In the genomic region with DNA sequence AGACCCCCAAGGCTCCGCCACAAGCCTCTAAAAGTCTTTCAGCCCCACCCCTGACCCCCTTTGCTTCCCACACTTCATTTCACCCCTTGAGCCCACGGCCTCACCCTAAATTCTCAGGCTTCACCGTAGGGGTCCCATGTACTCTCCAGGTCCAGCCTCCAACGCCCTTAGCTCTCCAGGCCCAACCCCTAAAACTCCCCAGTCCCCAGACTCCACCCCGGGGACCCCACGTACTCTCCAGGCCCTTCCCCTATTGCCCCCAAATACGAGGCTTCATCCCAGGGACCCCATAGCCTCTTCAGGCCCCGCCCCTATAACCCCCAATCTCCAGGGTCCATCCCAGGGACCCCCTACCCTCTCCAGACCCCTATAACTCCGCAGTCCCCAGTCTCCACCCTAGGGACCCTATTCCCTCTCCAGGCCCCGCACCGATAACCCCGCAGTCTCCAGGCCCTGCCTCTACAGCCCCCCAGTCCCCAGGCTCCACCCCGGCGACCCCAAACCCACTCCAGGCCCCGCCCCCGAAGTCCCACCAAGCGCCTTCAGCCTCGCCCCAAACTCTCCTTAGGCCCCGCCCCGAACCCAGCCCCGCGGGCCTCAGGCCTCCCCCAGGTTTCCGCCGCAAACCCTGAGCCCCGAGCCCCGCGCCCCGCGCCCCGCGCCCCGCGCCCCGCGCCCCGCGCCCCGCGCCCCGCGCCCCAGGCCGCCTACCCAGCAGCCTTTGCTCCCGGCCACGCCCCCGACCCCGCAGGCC, we compare ENCODE assay signal across 8 cellular contexts. TPM values are rescaled to one million over a fixed set of nuclear protein-coding genes. Genes with fewer than 3 reads are reported as not detected.
DNase-seq lines count a peak whose midpoint lies in the region; ATAC-seq lines count a peak whose summit lies in the region.

No MANE protein-coding gene starts in this region.

- no peak for DNase-seq in activated T-cell treated with anti-CD3 and anti-CD28 coated beads, Interleukin-2, amount 50 U/mL, for 24 hours
- no peak for DNase-seq in activated T-cell treated with anti-CD3 and anti-CD28 coated beads, Interleukin-2, amount 50 U/mL, for 1 hour
- DNase-seq in activated naive CD8-positive, alpha-beta T cell treated with anti-CD3 and anti-CD28 coated beads, Interleukin-2, amount 10 ng/mL, durations not matched to agents 7 days and 5 days: no peak
- DNase-seq in iPS DF 6.9 (ENCODE audit: low read depth, low spot score) (no peak), NCI-H2081 (lab: John Stamatoyannopoulos, UW) (no peak)
- no peak for DNase-seq in stimulated activated effector memory CD8-positive, alpha-beta T cell treated with anti-CD3 and anti-CD28 coated beads, Interleukin-12 subunit alpha, Interleukin-12 subunit beta, amount 100 ng/mL, for 72 hours (ENCODE audit: low spot score in 2 of 2)
- DNase-seq in stimulated activated CD4-positive, alpha-beta T cell treated with anti-CD3 and anti-CD28 coated beads, Interleukin-4, amount 100 ng/mL, for 24 hours: no peak

- peaks cover 14% of the 10 kb centered on the region for H3K36me3 ChIP-seq in iPS DF 6.9 (ENCODE audit: control insufficient read depth, insufficient read depth, low read length)

- no peaks in the 10 kb centered on the region for H3K27me3 ChIP-seq in iPS DF 6.9 (ENCODE audit: control insufficient read depth, insufficient read depth, low read length)

- H3K4me1 ChIP-seq in iPS DF 6.9 (ENCODE audit: control insufficient read depth, insufficient read depth, low read length): no peaks in the 10 kb centered on the region

- no CpG with 5 or more reads among the region's 46 CpGs for WGBS in iPS DF 6.9 (ENCODE audit: insufficient coverage, insufficient read length)

- peaks cover 19% of the 10 kb centered on the region for H3K4me1 Mint-ChIP-seq in activated T-cell treated with anti-CD3 and anti-CD28 coated beads, Interleukin-2, amount 50 U/mL, for 24 hours (ENCODE audit: low read depth)
- H3K4me1 Mint-ChIP-seq in activated naive CD8-positive, alpha-beta T cell treated with anti-CD3 and anti-CD28 coated beads, Interleukin-2, amount 10 ng/mL, durations not matched to agents 7 days and 5 days: peaks cover 15% of the 10 kb centered on the region
- peaks cover 28% of the 10 kb centered on the region for H3K4me1 Mint-ChIP-seq in stimulated activated effector memory CD8-positive, alpha-beta T cell treated with anti-CD3 and anti-CD28 coated beads, Interleukin-12 subunit alpha, Interleukin-12 subunit beta, amount 100 ng/mL, for 72 hours

- POLR2A ChIA-PET in activated naive CD8-positive, alpha-beta T cell treated with anti-CD3 and anti-CD28 coated beads, Interleukin-2, amount 10 ng/mL, durations not matched to agents 7 days and 5 days (lab: Charles Lee): interaction anchor here (0.6 to 3.1 kb wide), 15 partner anchors 9 to 381 kb away, joined by 3 to 57 read pairs (median 4); a partner anchor contains a TSS

- H3K4me3 ChIP-seq in iPS DF 6.9 (ENCODE audit: low read length): peak overlapping the region; percentile 100

- H3K9me3 Mint-ChIP-seq in activated T-cell treated with anti-CD3 and anti-CD28 coated beads, Interleukin-2, amount 50 U/mL, for 24 hours: no peaks in the 10 kb centered on the region
- no peaks in the 10 kb centered on the region for H3K9me3 Mint-ChIP-seq in activated naive CD8-positive, alpha-beta T cell treated with anti-CD3 and anti-CD28 coated beads, Interleukin-2, amount 10 ng/mL, durations not matched to agents 7 days and 5 days
- H3K9me3 Mint-ChIP-seq in stimulated activated effector memory CD8-positive, alpha-beta T cell treated with anti-CD3 and anti-CD28 coated beads, Interleukin-12 subunit alpha, Interleukin-12 subunit beta, amount 100 ng/mL, for 72 hours: no peaks in the 10 kb centered on the region

- peaks cover 39% of the 10 kb centered on the region for H3K36me3 Mint-ChIP-seq in activated T-cell treated with anti-CD3 and anti-CD28 coated beads, Interleukin-2, amount 50 U/mL, for 24 hours (ENCODE audit: low read depth)
- H3K36me3 Mint-ChIP-seq in activated naive CD8-positive, alpha-beta T cell treated with anti-CD3 and anti-CD28 coated beads, Interleukin-2, amount 10 ng/mL, durations not matched to agents 7 days and 5 days: peaks cover 4% of the 10 kb centered on the region
- H3K36me3 Mint-ChIP-seq in stimulated activated effector memory CD8-positive, alpha-beta T cell treated with anti-CD3 and anti-CD28 coated beads, Interleukin-12 subunit alpha, Interleukin-12 subunit beta, amount 100 ng/mL, for 72 hours: peaks cover 66% of the 10 kb centered on the region

- H3K27me3 Mint-ChIP-seq in activated T-cell treated with anti-CD3 and anti-CD28 coated beads, Interleukin-2, amount 50 U/mL, for 24 hours: no peaks in the 10 kb centered on the region
- H3K27me3 Mint-ChIP-seq in activated naive CD8-positive, alpha-beta T cell treated with anti-CD3 and anti-CD28 coated beads, Interleukin-2, amount 10 ng/mL, durations not matched to agents 7 days and 5 days: no peaks in the 10 kb centered on the region

- H3K27ac Mint-ChIP-seq in activated T-cell treated with anti-CD3 and anti-CD28 coated beads, Interleukin-2, amount 50 U/mL, for 24 hours: peak overlapping the region; percentile 89
- peak overlapping the region; percentile 88 for H3K27ac Mint-ChIP-seq in activated naive CD8-positive, alpha-beta T cell treated with anti-CD3 and anti-CD28 coated beads, Interleukin-2, amount 10 ng/mL, durations not matched to agents 7 days and 5 days
- H3K27ac Mint-ChIP-seq in stimulated activated effector memory CD8-positive, alpha-beta T cell treated with anti-CD3 and anti-CD28 coated beads, Interleukin-12 subunit alpha, Interleukin-12 subunit beta, amount 100 ng/mL, for 72 hours: peak overlapping the region; percentile 100

- peak; percentile 41 for ATAC-seq in HG03159 (IDR thresholded peaks at IDR 0.05; ENCODE audit: unreplicated experiment)
- ATAC-seq in activated naive CD8-positive, alpha-beta T cell treated with anti-CD3 and anti-CD28 coated beads, Interleukin-2, amount 10 ng/mL, durations not matched to agents 7 days and 5 days (ENCODE audit: low read depth): peak; percentile 40
- peak; percentile 63 for ATAC-seq in stimulated activated effector memory CD8-positive, alpha-beta T cell treated with anti-CD3 and anti-CD28 coated beads, Interleukin-12 subunit alpha, Interleukin-12 subunit beta, amount 100 ng/mL, for 72 hours

- peak overlapping the region; percentile 85 for H3K4me3 Mint-ChIP-seq in activated T-cell treated with anti-CD3 and anti-CD28 coated beads, Interleukin-2, amount 50 U/mL, for 24 hours
- H3K4me3 Mint-ChIP-seq in activated naive CD8-positive, alpha-beta T cell treated with anti-CD3 and anti-CD28 coated beads, Interleukin-2, amount 10 ng/mL, durations not matched to agents 7 days and 5 days: peak overlapping the region; percentile 88
- H3K4me3 Mint-ChIP-seq in stimulated activated effector memory CD8-positive, alpha-beta T cell treated with anti-CD3 and anti-CD28 coated beads, Interleukin-12 subunit alpha, Interleukin-12 subunit beta, amount 100 ng/mL, for 72 hours: peak overlapping the region; percentile 87

- no peaks in the 10 kb centered on the region for H3K9me3 ChIP-seq in iPS DF 6.9 (ENCODE audit: control insufficient read depth, insufficient read depth, low read length)

- no peak overlapping the region for H3K27ac ChIP-seq in iPS DF 6.9 (ENCODE audit: low read length)

RNA-seq across cellular contexts. Expression of a gene that starts 0.6 kb away (rescaled TPM):
- total RNA-seq in activated naive CD8-positive, alpha-beta T cell treated with anti-CD3 and anti-CD28 coated beads, Interleukin-2, amount 10 ng/mL, durations not matched to agents 7 days and 5 days: 10 to 100 TPM; 53.6 to 72.7 TPM

RNA-seq across cellular contexts. Expression of a gene that starts 0.9 kb away (rescaled TPM):
- total RNA-seq in activated naive CD8-positive, alpha-beta T cell treated with anti-CD3 and anti-CD28 coated beads, Interleukin-2, amount 10 ng/mL, durations not matched to agents 7 days and 5 days: not detected

RNA-seq across cellular contexts. Expression of a gene that starts 20.6 kb away (rescaled TPM):
- 100 to 1,000 TPM; 108 to 113 TPM for total RNA-seq in activated naive CD8-positive, alpha-beta T cell treated with anti-CD3 and anti-CD28 coated beads, Interleukin-2, amount 10 ng/mL, durations not matched to agents 7 days and 5 days

RNA-seq across cellular contexts. Expression of a gene that starts 24.7 kb away (rescaled TPM):
- 1 to 10 TPM; 2.9 to 3.1 TPM for total RNA-seq in activated naive CD8-positive, alpha-beta T cell treated with anti-CD3 and anti-CD28 coated beads, Interleukin-2, amount 10 ng/mL, durations not matched to agents 7 days and 5 days

RNA-seq across cellular contexts. Expression of a gene that starts 33.0 kb away (rescaled TPM):
- total RNA-seq in activated naive CD8-positive, alpha-beta T cell treated with anti-CD3 and anti-CD28 coated beads, Interleukin-2, amount 10 ng/mL, durations not matched to agents 7 days and 5 days: 1 to 10 TPM; 4.4 to 5.5 TPM
